ENCODE assay signal across 1 cellular context in the genomic region with DNA sequence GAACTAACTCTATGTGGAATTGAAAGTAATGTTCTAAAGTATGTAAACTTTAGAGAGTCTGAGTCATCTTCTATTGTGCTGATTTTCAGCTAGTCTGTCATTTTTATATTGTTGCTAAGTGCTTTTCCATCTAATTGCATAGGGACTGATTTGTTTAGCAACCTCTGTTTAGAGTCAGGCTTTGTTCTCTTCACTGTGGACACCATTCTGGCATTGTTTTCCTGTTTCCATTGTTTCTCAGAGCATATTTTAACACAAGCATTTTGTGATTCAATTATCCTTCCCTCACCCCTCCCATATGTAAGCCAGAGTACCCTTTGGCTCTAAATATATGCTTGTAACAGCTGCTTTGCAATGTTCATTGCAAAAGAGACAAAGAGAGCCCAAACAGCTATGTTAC.
TF ChIP-seq lines count a peak whose summit lies in the region.

No MANE protein-coding gene starts in this region.

TF ChIP-seq in GM23338, 12 proteins besides CTCF, POLR2A, EP300 and RAD21 (continued from another document):
- TF ChIP-seq ZNF462 (CRISPR knock-in tag; IDR thresholded peaks at IDR 0.05) (no peak), STAT1 (IDR thresholded peaks at IDR 0.05; ENCODE audit: unreplicated experiment) (no peak), ZNF331 (CRISPR knock-in tag; IDR thresholded peaks at IDR 0.05; ENCODE audit: low read depth) (no peak), EZH2phosphoT487 (IDR thresholded peaks at IDR 0.05; ENCODE audit: unreplicated experiment) (no peak)
